22 cellular contexts compared by ENCODE assay signal in genomic region chr2:210917465-210917864, GRCh38.
"Had no signal": no experiment of that assay in that cellular context is flagged by ENCODE, and none has a peak within 500 bp of the region (broad histone marks: within the 10 kb centered on the region; RNA-seq: fewer than 3 reads in every experiment).

No MANE protein-coding gene starts in this region.

- ATAC-seq: heart right ventricle; mucosa of descending colon; naive thymus-derived CD8-positive, alpha-beta T cell; right cardiac atrium had no signal

- H3K4me3 ChIP-seq: dorsolateral prefrontal cortex, esophagus muscularis mucosa, heart right ventricle, mucosa of descending colon, ovary, stomach, thoracic aorta, transverse colon had no signal

- H3K36me3 ChIP-seq: esophagus muscularis mucosa, heart right ventricle, ovary, stomach, thoracic aorta, transverse colon had no signal

- H3K9me3 ChIP-seq: mucosa of descending colon, ovary, thoracic aorta, transverse colon had no signal

- H3K36me3 Mint-ChIP-seq: naive thymus-derived CD8-positive, alpha-beta T cell had no signal

- H3K27ac Mint-ChIP-seq: naive thymus-derived CD8-positive, alpha-beta T cell had no signal

- H3K4me3 Mint-ChIP-seq: naive thymus-derived CD8-positive, alpha-beta T cell had no signal

- H3K4me1 ChIP-seq: esophagus muscularis mucosa, heart right ventricle, stomach, transverse colon had no signal

- H3K27me3 Mint-ChIP-seq: naive thymus-derived CD8-positive, alpha-beta T cell had no signal

- H3K27me3 ChIP-seq: dorsolateral prefrontal cortex, esophagus muscularis mucosa, heart right ventricle, ovary, stomach, transverse colon had no signal

- DNase-seq: cortex of kidney; dorsolateral prefrontal cortex; effector memory CD4-positive, alpha-beta T cell; foreskin melanocyte; heart right ventricle; hypothalamus; kidney glomerular epithelial cell; mammary epithelial cell; mucosa of descending colon; naive thymus-derived CD8-positive, alpha-beta T cell; nucleus accumbens; ovary; right cardiac atrium; small intestine; stimulated activated CD4-positive, alpha-beta T cell treated with anti-CD3 and anti-CD28 coated beads, Interleukin-12 subunit alpha, Interleukin-12 subunit beta, amount 100 ng/mL, for 4 hours; stimulated activated naive CD4-positive, alpha-beta T cell; stomach; substantia nigra; transverse colon had no signal

- H3K27ac ChIP-seq: dorsolateral prefrontal cortex, epithelial cell of prostate, esophagus muscularis mucosa, heart right ventricle, ovary, stomach, thoracic aorta, transverse colon had no signal

- H3K4me1 Mint-ChIP-seq: naive thymus-derived CD8-positive, alpha-beta T cell had no signal
